1 cellular context compared by ENCODE assay signal in genomic region chr15:38702178-38702912, GRCh38.
TF ChIP-seq lines count a peak whose summit lies in the region.

No MANE protein-coding gene starts in this region.

TF ChIP-seq in HepG2, 621 proteins besides CTCF, POLR2A, EP300 and RAD21 (continued from another document):
- TF ChIP-seq FOXP4 (CRISPR knock-in tag; IDR thresholded peaks at IDR 0.05) (0 out of 2 replicates have a peak, but pooled peaks have one; percentile 35), NFYB (CRISPR knock-in tag; IDR thresholded peaks at IDR 0.05) (peak; percentile 32; the same call in 1 of the 2 replicates), SOX13 (IDR thresholded peaks at IDR 0.05) (no peak), SOX13 (CRISPR knock-in tag; conservative IDR thresholded peaks at IDR 0.05 in 1 of 2, IDR thresholded peaks at IDR 0.05 in 1 of 2) (0 out of 4 replicates have a peak, but pooled peaks of 1 of the 2 experiments have one; percentile 42), ZNF282 (IDR thresholded peaks at IDR 0.05; ENCODE audit: partially characterized antibody) (no peak), HDAC1 (CRISPR knock-in tag; IDR thresholded peaks at IDR 0.05) (no peak), E2F2 (CRISPR knock-in tag; IDR thresholded peaks at IDR 0.05; ENCODE audit: borderline replicate concordance) (no peak), RBM39 (IDR thresholded peaks at IDR 0.05; ENCODE audit: low read depth, low read length, poor library complexity, severe bottlenecking) (no peak), SOX5 (CRISPR knock-in tag; IDR thresholded peaks at IDR 0.05; ENCODE audit: borderline replicate concordance) (peak; percentile 46; the same call in 1 of the 2 replicates), SOX6 (IDR thresholded peaks at IDR 0.05) (no peak), SOX6 (CRISPR knock-in tag; IDR thresholded peaks at IDR 0.05) (peak; percentile 47), NFYC (CRISPR knock-in tag; IDR thresholded peaks at IDR 0.05) (no peak)
TF ChIP-seq in HepG2: peak in this region for 6.
